19 cellular contexts compared by ENCODE assay signal in the genomic region with DNA sequence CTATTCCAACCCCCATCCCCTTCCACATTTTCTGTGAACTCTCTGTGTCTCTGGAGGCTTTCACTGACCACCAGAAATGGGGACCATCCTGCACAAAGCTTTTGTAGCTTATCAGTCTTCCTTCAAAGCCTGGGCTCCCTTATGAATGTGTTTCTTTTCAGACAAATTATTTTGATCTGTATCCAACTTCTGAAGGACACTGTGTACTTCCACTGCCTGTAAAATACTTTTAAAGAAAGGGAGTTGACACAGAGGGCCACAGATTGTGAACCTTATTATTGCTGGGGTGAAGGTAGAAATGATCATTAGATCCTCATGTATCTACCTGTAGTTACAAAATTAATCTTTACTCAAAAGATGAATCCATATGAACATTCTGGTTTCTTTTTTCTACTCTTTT.
DNase-seq lines count a peak whose midpoint lies in the region; ATAC-seq and TF ChIP-seq lines count a peak whose summit lies in the region.
"Had no signal": no experiment of that assay in that cellular context is flagged by ENCODE, and none has a peak within 500 bp of the region (broad histone marks: within the 10 kb centered on the region; RNA-seq: fewer than 3 reads in every experiment).

No MANE protein-coding gene starts in this region.

- H2AFZ ChIP-seq in OCI-LY7 (ENCODE audit: low read length) (no peak overlapping the region), mesenchymal stem cell (ENCODE audit: low read depth, low read length) (no peak overlapping the region)
- H2AFZ ChIP-seq: GM23248, PC-9 had no signal

- no peak overlapping the region for H4K8ac ChIP-seq in mesenchymal stem cell (ENCODE audit: low read length)

- H3K14ac ChIP-seq in mesenchymal stem cell (ENCODE audit: low read length in 2 of 2): no peak overlapping the region

- DNase-seq in LNCaP clone FGC (ENCODE audit: low read depth) (peak; percentile 46), OCI-LY7 (ENCODE audit: low spot score) (no peak), mesenchymal stem cell (no peak), testis (no peak), RKO (ENCODE audit: low spot score) (no peak), NCI-H2227 treated with DMSO at 0.1 percent for 48 hours (lab: John Stamatoyannopoulos, UW) (no peak)
- DNase-seq: ACHN, AML-193, DMS 273 treated with DMSO at 0.1 percent for 48 hours, GDM1, GM23248, Karpas-422, NCI-H1417 treated with DMSO at 0.1 percent for 48 hours, NCI-H1930, NCI-H446 treated with DMSO at 0.1 percent for 48 hours, NCI-H748 treated with DMSO at 0.1 percent for 48 hours, PC-9 had no signal

- H3K23ac ChIP-seq in mesenchymal stem cell (ENCODE audit: low read length in 2 of 2): no peak overlapping the region

- peaks cover 6% of the 10 kb centered on the region; the same call in 1 of the 2 replicates for H4K20me1 ChIP-seq in OCI-LY7 (ENCODE audit: insufficient read depth, low read length)

- H3K79me1 ChIP-seq in mesenchymal stem cell (replicated peaks; ENCODE audit: low read length, poor library complexity, severe bottlenecking): peaks cover 36% of the 10 kb centered on the region

- POLR2A ChIA-PET in OCI-LY7 (lab: Charles Lee): interaction anchor here (0.6 to 3.9 kb wide), 7 partner anchors 10 to 1763 kb away, joined by 3 to 38 read pairs (median 4); no protein-coding TSS in a partner anchor

- no peak overlapping the region for H3K27ac ChIP-seq in OCI-LY7 (ENCODE audit: low read depth, low read length, poor library complexity, severe bottlenecking)
- no peak overlapping the region for H3K27ac ChIP-seq in mesenchymal stem cell (ENCODE audit: low read length, poor library complexity, severe bottlenecking)
- peak overlapping the region; percentile 44 to 70 for H3K27ac ChIP-seq in testis
- H3K27ac ChIP-seq: GM23248, PC-9 had no signal

- intact Hi-C loops in OCI-LY7 (cut with micrococcal nuclease; ENCODE audit: unreplicated experiment) (no loop called here), testis (cut with DNase I; ENCODE audit: low total_unique reads) (no loop called here)

- H2BK15ac ChIP-seq in mesenchymal stem cell (ENCODE audit: low read depth, poor library complexity, severe bottlenecking): no peak overlapping the region

- H3K27me3 ChIP-seq in mesenchymal stem cell (ENCODE audit: control insufficient read depth in 1 of 2, insufficient read depth in 1 of 2, low read length in 2 of 2): no peaks in the 10 kb centered on the region
- no peaks in the 10 kb centered on the region for H3K27me3 ChIP-seq in testis

- H3K9me3 ChIP-seq in OCI-LY7 (ENCODE audit: low read length) (peaks cover 12% of the 10 kb centered on the region; the same call in 1 of the 2 replicates), mesenchymal stem cell (ENCODE audit: control insufficient read depth, low read length) (peaks cover 2% of the 10 kb centered on the region), testis (no peaks in the 10 kb centered on the region)

- TF ChIP-seq CTCF in LNCaP clone FGC (IDR thresholded peaks at IDR 0.05; ENCODE audit: control insufficient read depth, extremely low read depth, insufficient read depth) (no peak), OCI-LY7 (conservative IDR thresholded peaks at IDR 0.05; ENCODE audit: low read length) (no peak), testis (IDR thresholded peaks at IDR 0.05) (no peak)

- H2BK120ac ChIP-seq in mesenchymal stem cell (ENCODE audit: low read depth, low read length): no peak overlapping the region

- no peak overlapping the region for H4K91ac ChIP-seq in mesenchymal stem cell (ENCODE audit: low read length)

- no peak overlapping the region for H3K4ac ChIP-seq in mesenchymal stem cell (ENCODE audit: low read depth in 1 of 2, low read length in 2 of 2)

- no peak overlapping the region for H2BK5ac ChIP-seq in mesenchymal stem cell (ENCODE audit: low read depth, low read length, poor library complexity, severe bottlenecking)

- H3K79me2 ChIP-seq in OCI-LY7 (ENCODE audit: insufficient read depth, low read depth, low read length): peaks cover 78% of the 10 kb centered on the region; the same call in 1 of the 2 replicates

- H3K18ac ChIP-seq in mesenchymal stem cell (ENCODE audit: low read depth in 1 of 2, low read length in 2 of 2): no peak overlapping the region

- CTCF ChIA-PET in OCI-LY7 (lab: Charles Lee; ENCODE audit: unreplicated experiment): no interaction called here

- H3K4me1 ChIP-seq in OCI-LY7 (ENCODE audit: insufficient read depth, low read length, poor library complexity, severe bottlenecking) (peaks cover 79% of the 10 kb centered on the region), mesenchymal stem cell (ENCODE audit: control insufficient read depth, insufficient read depth, low read depth, low read length) (peaks cover 6% of the 10 kb centered on the region), testis (peaks cover 65% of the 10 kb centered on the region)

- H2AK5ac ChIP-seq in mesenchymal stem cell (ENCODE audit: low read length, severe bottlenecking): no peak overlapping the region

- H3K9ac ChIP-seq in mesenchymal stem cell (ENCODE audit: low read length): peak overlapping the region; percentile 69
- H3K9ac ChIP-seq: GM23248 had no signal

- H3K4me3 ChIP-seq in LNCaP clone FGC (ENCODE audit: low read depth, low read length) (no peak overlapping the region), OCI-LY7 (ENCODE audit: low read depth, low read length, poor library complexity, severe bottlenecking) (no peak overlapping the region), mesenchymal stem cell (ENCODE audit: insufficient read depth in 1 of 2, low read depth in 1 of 2, low read length in 2 of 2) (peak overlapping the region in 1 of 2 experiments; percentile 13), testis (no peak overlapping the region)
- H3K4me3 ChIP-seq: GM12878, GM23248, PC-9 had no signal

- no peak overlapping the region for H2BK12ac ChIP-seq in mesenchymal stem cell (ENCODE audit: low read length in 2 of 2)

- H3K36me3 ChIP-seq in OCI-LY7 (ENCODE audit: insufficient read depth, low read length): peaks cover 14% of the 10 kb centered on the region
- H3K36me3 ChIP-seq in mesenchymal stem cell (ENCODE audit: control insufficient read depth in 1 of 2, insufficient read depth in 2 of 2, low read depth in 1 of 2, low read length in 2 of 2): no peaks in the 10 kb centered on the region
- no peaks in the 10 kb centered on the region for H3K36me3 ChIP-seq in testis (ENCODE audit: low read depth, missing control alignments)

- ATAC-seq in HG02970 (IDR thresholded peaks at IDR 0.05; ENCODE audit: low FRiP score, unreplicated experiment): no peak

- no peaks in the 10 kb centered on the region for H3K9me2 ChIP-seq in OCI-LY7 (ENCODE audit: insufficient read depth, low read length)

- peak overlapping the region; percentile 84 for H3K4me2 ChIP-seq in OCI-LY7 (ENCODE audit: low read length)
- no peak overlapping the region for H3K4me2 ChIP-seq in mesenchymal stem cell (ENCODE audit: low read length, poor library complexity, severe bottlenecking)
- H3K4me2 ChIP-seq: PC-9 had no signal

- TF ChIP-seq POLR2A in testis (IDR thresholded peaks at IDR 0.05): no peak

- BruUV-seq in OCI-LY7 (replicated peaks; lab: Mats Ljungman, UMichigan): no TSS peak

Comparison
In these comparisons a context has a peak if more than half of its experiments do, and no peak if none do; other contexts are left out.
1. H3K27ac ChIP-seq: peak in testis (2 of 2); none in OCI-LY7 (single experiment) and mesenchymal stem cell (single experiment).